1 cellular context compared by ENCODE assay signal in the genomic region with DNA sequence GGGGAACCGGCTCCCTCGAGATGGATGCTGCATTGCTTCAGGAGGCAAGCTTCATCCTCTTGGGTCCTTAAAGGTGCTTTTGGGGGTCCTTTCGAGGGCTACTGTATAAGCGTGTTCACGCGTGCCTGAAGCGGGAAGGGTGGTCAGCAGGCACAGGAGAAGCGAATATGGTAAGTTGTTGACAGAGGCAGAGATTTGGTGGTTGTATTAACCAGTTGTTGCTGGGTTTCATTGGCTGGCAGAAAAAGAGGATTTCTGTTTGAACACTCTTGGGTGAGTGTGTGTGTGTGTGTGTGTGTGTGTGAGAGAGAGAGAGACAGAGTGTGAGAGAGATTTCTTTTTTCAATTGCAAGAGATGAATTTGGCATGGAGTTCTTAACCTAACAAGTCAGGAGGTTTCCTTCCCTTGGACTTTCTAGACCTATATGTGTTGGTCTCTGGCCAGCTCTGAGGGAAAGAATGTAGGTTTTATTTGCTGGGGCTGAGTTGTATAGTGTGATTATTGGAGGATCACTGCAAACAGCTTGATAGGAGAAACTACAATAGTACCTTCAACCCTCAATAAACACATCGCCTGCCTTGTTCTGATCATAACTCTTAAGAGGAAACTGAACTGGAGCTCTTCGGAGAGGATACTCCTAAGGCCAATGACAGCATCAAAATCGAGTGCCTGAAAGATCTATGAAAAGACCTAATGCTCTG.
TF ChIP-seq lines count a peak whose summit lies in the region.

No MANE protein-coding gene starts in this region.

TF ChIP-seq in K562, 482 proteins besides CTCF, POLR2A, EP300 and RAD21 (continued from another document):
- TF ChIP-seq MLLT1 (IDR thresholded peaks at IDR 0.05) (peak; percentile 64 to 78; a peak in 3 of 4 replicates), CHD1 (IDR thresholded peaks at IDR 0.05; ENCODE audit: low read length) (no peak), TCF15 (CRISPR knock-in tag; IDR thresholded peaks at IDR 0.05) (no peak), U2AF2 (optimal IDR thresholded peaks at IDR 0.05; ENCODE audit: low read depth, low read length) (no peak), FOXM1 (IDR thresholded peaks at IDR 0.05; ENCODE audit: low read depth) (no peak), FOXM1 (CRISPR knock-in tag; IDR thresholded peaks at IDR 0.05; ENCODE audit: low read depth) (no peak), TRIM24 (IDR thresholded peaks at IDR 0.05) (peak; percentile 22 to 51; a peak in 1 of 4 replicates), ZBTB49 (CRISPR knock-in tag; IDR thresholded peaks at IDR 0.05; ENCODE audit: borderline replicate concordance) (0 out of 2 replicates have a peak, but pooled peaks have one; percentile 20), MAZ (CRISPR knock-in tag; conservative IDR thresholded peaks at IDR 0.05 in 1 of 2, IDR thresholded peaks at IDR 0.05 in 1 of 2) (no peak), ZKSCAN1 (IDR thresholded peaks at IDR 0.05; ENCODE audit: low read depth, low read length) (no peak)
